In the genomic region with DNA sequence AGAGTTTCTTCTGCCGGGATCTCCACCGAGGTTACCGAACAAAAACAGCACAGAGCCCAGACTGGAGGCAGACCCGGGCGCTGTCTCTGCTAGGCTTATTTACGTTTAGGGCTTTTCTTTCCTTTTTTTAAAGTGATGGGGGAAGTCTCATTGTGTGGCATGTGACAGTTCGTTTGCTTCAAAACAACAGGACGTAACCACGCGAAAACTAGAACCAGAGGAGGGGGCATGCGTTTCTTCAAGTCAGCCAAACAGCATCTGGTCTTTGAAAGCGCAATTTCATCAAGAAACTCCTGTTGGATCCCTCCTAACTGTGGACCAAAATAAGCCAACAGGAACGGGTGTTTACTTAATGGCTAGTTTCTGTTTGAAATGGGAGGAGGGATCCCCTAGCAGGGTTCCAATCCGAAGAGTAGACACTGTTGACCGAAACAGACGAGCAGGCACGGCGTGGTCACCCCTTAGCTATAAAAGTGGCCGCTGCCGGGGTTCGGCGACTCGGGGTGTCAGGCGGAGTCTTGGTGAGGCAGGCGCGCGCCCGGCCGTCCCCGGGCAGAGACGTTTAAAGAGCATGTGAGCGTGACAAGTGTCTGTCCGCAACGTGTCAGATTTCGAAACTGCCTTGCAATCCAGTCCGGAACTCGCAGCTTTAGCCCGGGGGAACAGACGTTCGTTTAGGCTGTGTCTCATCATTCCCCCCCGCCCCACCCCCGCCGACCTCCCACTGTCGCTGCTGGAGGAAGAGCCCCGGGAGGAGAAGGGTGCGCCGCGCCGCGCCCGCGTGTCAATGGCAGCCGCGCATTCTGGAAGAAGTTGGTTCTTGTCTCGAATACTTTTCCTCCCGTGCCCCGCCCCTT, we compare ENCODE assay signal across 8 cellular contexts. TPM values are rescaled to one million over a fixed set of nuclear protein-coding genes. Genes with fewer than 3 reads are reported as not detected.
DNase-seq lines count a peak whose midpoint lies in the region; ATAC-seq and TF ChIP-seq lines count a peak whose summit lies in the region.

No MANE protein-coding gene starts in this region.

- no peak overlapping the region for H2AFZ ChIP-seq in neuron (ENCODE audit: low read depth, low read length)

- H3K36me3 ChIP-seq in neuron (ENCODE audit: insufficient read depth, low read length) (no peaks in the 10 kb centered on the region), subcutaneous abdominal adipose tissue (ENCODE audit: control insufficient read depth in 5 of 5, insufficient read depth in 5 of 5, low read length in 5 of 5) (no peaks in the 10 kb centered on the region)

- H3K27ac Mint-ChIP-seq in activated T-helper 2 cell treated with anti-CD3 and anti-CD28 coated beads, Interferon-gamma antibody, Interleukin-2, Interleukin-4, amounts not matched to agents 10 μg/mL and 5 μg/mL and 100 μg/mL, durations not matched to agents 14 hours and 24 hours and 36 hours, result peak overlapping the region; percentile 97

- peaks cover 28% of the 10 kb centered on the region for H3K36me3 Mint-ChIP-seq in activated T-helper 2 cell treated with anti-CD3 and anti-CD28 coated beads, Interferon-gamma antibody, Interleukin-2, Interleukin-4, amounts not matched to agents 10 μg/mL and 5 μg/mL and 100 μg/mL, durations not matched to agents 14 hours and 24 hours and 36 hours (ENCODE audit: low read depth)

- peaks cover 28% of the 10 kb centered on the region for H3K4me1 Mint-ChIP-seq in activated T-helper 2 cell treated with anti-CD3 and anti-CD28 coated beads, Interferon-gamma antibody, Interleukin-2, Interleukin-4, amounts not matched to agents 10 μg/mL and 5 μg/mL and 100 μg/mL, durations not matched to agents 14 hours and 24 hours and 36 hours (ENCODE audit: low read depth)

- no peaks in the 10 kb centered on the region for H3K9me3 Mint-ChIP-seq in activated T-helper 2 cell treated with anti-CD3 and anti-CD28 coated beads, Interferon-gamma antibody, Interleukin-2, Interleukin-4, amounts not matched to agents 10 μg/mL and 5 μg/mL and 100 μg/mL, durations not matched to agents 14 hours and 24 hours and 36 hours

- intact Hi-C loops in activated T-helper 2 cell treated with anti-CD3 and anti-CD28 coated beads, Interferon-gamma antibody, Interleukin-2, Interleukin-4, amounts not matched to agents 10 μg/mL and 5 μg/mL and 100 μg/mL, durations not matched to agents 14 hours and 24 hours and 36 hours (cut with micrococcal nuclease), result loop anchor here (1.0 to 5.0 kb wide), 10 partner anchors 68 to 487 kb away; partner anchors contain the start of gene MYL12B

- H3K4me1 ChIP-seq in neuron (ENCODE audit: insufficient read depth, low read length) (peaks cover 24% of the 10 kb centered on the region), subcutaneous abdominal adipose tissue (ENCODE audit: control insufficient read depth in 5 of 5, insufficient read depth in 5 of 5, low read length in 5 of 5) (peaks cover 1 to 64% (median 34%) of the 10 kb centered on the region in 5 donors)

- H3K9ac ChIP-seq in subcutaneous abdominal adipose tissue (ENCODE audit: low read length in 5 of 5), result peak overlapping the region; percentile 93 to 99 (median 97)

- TF ChIP-seq CTCF in fibroblast of the aortic adventitia (IDR thresholded peaks at IDR 0.05; ENCODE audit: insufficient read depth, low read length), result no peak

- H3K27me3 Mint-ChIP-seq in activated T-helper 2 cell treated with anti-CD3 and anti-CD28 coated beads, Interferon-gamma antibody, Interleukin-2, Interleukin-4, amounts not matched to agents 10 μg/mL and 5 μg/mL and 100 μg/mL, durations not matched to agents 14 hours and 24 hours and 36 hours (ENCODE audit: low read depth), result no peaks in the 10 kb centered on the region

- DNase-seq in CD1c-positive myeloid dendritic cell (ENCODE audit: extremely low spot score), result peak; percentile 97
- peak; percentile 92 for DNase-seq in RPMI8226
- peak; percentile 76 for DNase-seq in activated T-helper 2 cell treated with anti-CD3 and anti-CD28 coated beads, Interferon-gamma antibody, Interleukin-2, Interleukin-4, amounts not matched to agents 10 μg/mL and 5 μg/mL and 100 μg/mL, durations not matched to agents 14 hours and 24 hours and 36 hours (ENCODE audit: low spot score)
- DNase-seq in fibroblast of the aortic adventitia (ENCODE audit: low read depth), result peak; percentile 92

- H3K9me3 ChIP-seq in neuron (ENCODE audit: low read length) (no peaks in the 10 kb centered on the region), subcutaneous abdominal adipose tissue (ENCODE audit: control insufficient read depth in 5 of 5, low read length in 5 of 5) (no peaks in the 10 kb centered on the region)

- H3K27me3 ChIP-seq in neuron (ENCODE audit: insufficient read depth, low read length) (no peaks in the 10 kb centered on the region), subcutaneous abdominal adipose tissue (ENCODE audit: control insufficient read depth in 5 of 5, insufficient read depth in 4 of 5, low read length in 5 of 5) (no peaks in the 10 kb centered on the region)

- H3K27ac ChIP-seq in subcutaneous abdominal adipose tissue (ENCODE audit: low read depth, low read length), result peak overlapping the region; percentile 100

- ATAC-seq in GM19372 (IDR thresholded peaks at IDR 0.05; ENCODE audit: low read depth, unreplicated experiment) (peak; percentile 49), HG03521 (IDR thresholded peaks at IDR 0.05; ENCODE audit: unreplicated experiment) (peak; percentile 48)

- H3K4me3 ChIP-seq in fibroblast of the aortic adventitia (ENCODE audit: low read depth, low read length) (peak overlapping the region; percentile 68), neuron (ENCODE audit: low read length) (peak overlapping the region; percentile 66), subcutaneous abdominal adipose tissue (ENCODE audit: low read depth in 1 of 5, low read length in 5 of 5) (peak overlapping the region; percentile 90 to 94 (median 93))

- peak overlapping the region; percentile 89 for H3K4me3 Mint-ChIP-seq in activated T-helper 2 cell treated with anti-CD3 and anti-CD28 coated beads, Interferon-gamma antibody, Interleukin-2, Interleukin-4, amounts not matched to agents 10 μg/mL and 5 μg/mL and 100 μg/mL, durations not matched to agents 14 hours and 24 hours and 36 hours (ENCODE audit: low read depth)

RNA-seq across cellular contexts. Expression of gene TGIF1, which starts 0.9 kb away (rescaled TPM):
- 53.4 and 53.5 TPM in 2 replicates for total RNA-seq in activated T-helper 2 cell treated with anti-CD3 and anti-CD28 coated beads, Interferon-gamma antibody, Interleukin-2, Interleukin-4, amounts not matched to agents 10 μg/mL and 5 μg/mL and 100 μg/mL, durations not matched to agents 14 hours and 24 hours and 36 hours
- total RNA-seq in fibroblast of the aortic adventitia (ENCODE audit: low replicate concordance), result 68.4 and 106 TPM in 2 replicates

Comparison
In these comparisons a context has a peak if more than half of its experiments do, and no peak if none do; other contexts are left out.
1. Peak in every context shown above with its lines: DNase-seq, ATAC-seq, H3K4me3 ChIP-seq and H3K27ac ChIP-seq.